9 cellular contexts compared by ENCODE assay signal in the genomic region with DNA sequence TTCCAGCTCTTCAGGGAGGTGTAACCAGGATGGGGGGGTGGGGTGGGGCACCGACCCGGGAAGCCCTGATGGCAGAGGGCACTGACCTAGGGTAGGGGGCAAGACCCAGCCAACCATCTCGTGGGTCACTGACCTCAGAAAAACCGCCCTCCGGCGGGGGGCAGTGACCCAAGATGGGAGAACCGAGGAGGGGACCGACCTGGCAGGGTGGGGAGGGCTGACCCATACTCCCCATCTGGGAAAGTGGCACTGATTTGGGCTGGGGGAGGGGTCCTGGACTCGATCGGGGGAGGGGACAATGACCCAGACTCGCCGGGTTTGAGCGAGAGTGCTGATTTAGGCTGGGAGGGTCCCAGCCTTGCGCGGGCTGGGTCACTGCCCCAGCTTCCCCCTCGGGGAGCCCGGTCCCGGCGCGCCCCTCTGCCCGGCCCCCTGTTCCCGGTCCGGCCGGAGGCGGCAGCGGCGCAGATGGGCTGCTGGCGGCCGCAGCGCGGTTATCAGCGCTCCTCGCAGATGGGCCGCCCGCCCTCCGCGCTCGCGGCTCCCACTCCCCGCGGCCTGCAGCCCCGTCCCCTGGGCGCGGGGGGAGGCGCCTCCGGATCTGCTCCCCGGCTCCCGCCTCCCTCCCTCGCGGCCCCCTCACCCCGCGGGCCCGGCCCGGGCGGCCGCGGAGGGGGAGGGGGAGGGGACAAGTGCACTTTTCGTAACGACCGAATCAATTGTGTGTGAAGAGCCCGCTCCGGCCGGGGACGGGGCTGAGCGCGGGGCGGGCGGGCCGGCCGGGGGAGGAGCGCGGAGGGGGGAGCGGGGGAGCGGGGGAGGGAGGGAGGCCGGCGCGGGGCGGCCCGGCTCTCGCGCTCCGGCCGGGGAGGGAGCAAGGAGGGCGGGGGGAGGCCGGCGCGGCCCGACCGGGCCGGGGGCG. TPM values are rescaled to one million over a fixed set of nuclear protein-coding genes. Genes with fewer than 3 reads are reported as not detected.
DNase-seq lines count a peak whose midpoint lies in the region; ATAC-seq, FAIRE-seq and TF ChIP-seq lines count a peak whose summit lies in the region.
"Had no signal": no experiment of that assay in that cellular context is flagged by ENCODE, and none has a peak within 500 bp of the region (broad histone marks: within the 10 kb centered on the region; RNA-seq: fewer than 3 reads in every experiment).

No MANE protein-coding gene starts in this region.

- no peak for TF ChIP-seq CTCF in cardiac muscle cell (IDR thresholded peaks at IDR 0.05; ENCODE audit: low read depth, low read length)
- no peak for TF ChIP-seq CTCF in WI38 (IDR thresholded peaks at IDR 0.05; ENCODE audit: low read depth, low read length)
- no peak for TF ChIP-seq CTCF in endodermal cell (conservative IDR thresholded peaks at IDR 0.05)

- peak overlapping the region; percentile 84 for H3K27ac ChIP-seq in cardiac muscle cell
- H3K27ac ChIP-seq in endodermal cell (ENCODE audit: low read depth, low read length): peak overlapping the region; percentile 63

- peaks cover 15% of the 10 kb centered on the region for H3K4me1 Mint-ChIP-seq in endodermal cell
- peaks cover 37 to 43% of the 10 kb centered on the region in 2 donors for H3K4me1 Mint-ChIP-seq in natural killer cell treated with Interleukin-12 subunit alpha and Interleukin-12 subunit beta and Interleukin-15 and Interleukin-18, amount 100 ng/mL, for 72 hours (ENCODE audit: low read depth in 2 of 2)

- 3% methylated on average over 12 to 67 of the region's 91 CpGs for WGBS in endodermal cell (ENCODE audit: insufficient coverage in 1 of 2, insufficient read length in 1 of 2), 2 experiments

- H3K27me3 ChIP-seq in cardiac muscle cell (peaks cover 14% of the 10 kb centered on the region), endodermal cell (ENCODE audit: control insufficient read depth, insufficient read depth, low read length, poor library complexity, severe bottlenecking) (peaks cover 25% of the 10 kb centered on the region)

- H3K9ac ChIP-seq in endodermal cell (ENCODE audit: extremely low read depth, low read length, poor library complexity, severe bottlenecking): peak overlapping the region; percentile 30

- FAIRE-seq in RCC 7860 (lab: Jason Lieb, UNC): no peak

- H3K9me3 ChIP-seq in cardiac muscle cell (ENCODE audit: low read depth) (no peaks in the 10 kb centered on the region), endodermal cell (ENCODE audit: control insufficient read depth, low read length) (no peaks in the 10 kb centered on the region)

- ATAC-seq in Right ventricle myocardium inferior: no peak
- peak; percentile 12 to 34 for ATAC-seq in natural killer cell treated with Interleukin-12 subunit alpha and Interleukin-12 subunit beta and Interleukin-15 and Interleukin-18, amount 100 ng/mL, for 72 hours
- ATAC-seq in GM18907 (IDR thresholded peaks at IDR 0.05; ENCODE audit: unreplicated experiment): no peak

- peak overlapping the region; percentile 98 for H3K4me3 ChIP-seq in cardiac muscle cell
- peak overlapping the region; percentile 68 for H3K4me3 ChIP-seq in WI38 (ENCODE audit: low read depth, low read length)
- H3K4me3 ChIP-seq in endodermal cell (ENCODE audit: low read length): peak overlapping the region; percentile 73

- no peaks in the 10 kb centered on the region for H3K9me3 Mint-ChIP-seq in endodermal cell
- H3K9me3 Mint-ChIP-seq in natural killer cell treated with Interleukin-12 subunit alpha and Interleukin-12 subunit beta and Interleukin-15 and Interleukin-18, amount 100 ng/mL, for 72 hours: no peaks in the 10 kb centered on the region
- H3K9me3 Mint-ChIP-seq: activated naive CD4-positive, alpha-beta T cell treated with anti-CD3 and anti-CD28 coated beads, Interleukin-2, amount 50 U/mL, for 72 hours had no signal

- DNase-seq in cardiac muscle cell (ENCODE audit: low read depth in 1 of 2, low spot score in 1 of 2) (peak; percentile 49 to 83), Right ventricle myocardium inferior (ENCODE audit: missing footprints) (no peak), endodermal cell (peak; percentile 84), NCI-H1436 treated with DMSO at 0.1 percent for 48 hours (lab: John Stamatoyannopoulos, UW) (no peak), RCC 7860 (ENCODE audit: low spot score) (no peak)
- DNase-seq in natural killer cell treated with Interleukin-12 subunit alpha and Interleukin-12 subunit beta and Interleukin-15 and Interleukin-18, amount 100 ng/mL, for 72 hours (ENCODE audit: low spot score): no peak

- peaks cover 22% of the 10 kb centered on the region for H3K4me1 ChIP-seq in cardiac muscle cell (ENCODE audit: low read depth)
- no peaks in the 10 kb centered on the region for H3K4me1 ChIP-seq in endodermal cell (ENCODE audit: control insufficient read depth, insufficient read depth, low read length)

- intact Hi-C loops in Right ventricle myocardium inferior (cut with DNase I): loop anchor here (5.0 kb wide), 1 partner anchor 56 kb away; no protein-coding TSS in a partner anchor

- no peaks in the 10 kb centered on the region for H3K36me3 Mint-ChIP-seq in endodermal cell (ENCODE audit: low read depth)
- H3K36me3 Mint-ChIP-seq in natural killer cell treated with Interleukin-12 subunit alpha and Interleukin-12 subunit beta and Interleukin-15 and Interleukin-18, amount 100 ng/mL, for 72 hours: no peaks in the 10 kb centered on the region
- H3K36me3 Mint-ChIP-seq: activated naive CD4-positive, alpha-beta T cell treated with anti-CD3 and anti-CD28 coated beads, Interleukin-2, amount 50 U/mL, for 72 hours had no signal

- H3K4me3 Mint-ChIP-seq in endodermal cell: peak overlapping the region; percentile 47
- H3K4me3 Mint-ChIP-seq in natural killer cell treated with Interleukin-12 subunit alpha and Interleukin-12 subunit beta and Interleukin-15 and Interleukin-18, amount 100 ng/mL, for 72 hours: peak overlapping the region; percentile 79

- peaks cover 40% of the 10 kb centered on the region for H3K27me3 Mint-ChIP-seq in endodermal cell (ENCODE audit: insufficient read depth)
- peaks cover 5 to 6% of the 10 kb centered on the region in 2 donors for H3K27me3 Mint-ChIP-seq in natural killer cell treated with Interleukin-12 subunit alpha and Interleukin-12 subunit beta and Interleukin-15 and Interleukin-18, amount 100 ng/mL, for 72 hours

- H3K36me3 ChIP-seq in cardiac muscle cell (no peaks in the 10 kb centered on the region), endodermal cell (ENCODE audit: control insufficient read depth, insufficient read depth, low read length) (no peaks in the 10 kb centered on the region)

- no peak overlapping the region for H3K27ac Mint-ChIP-seq in endodermal cell
- no peak overlapping the region for H3K27ac Mint-ChIP-seq in natural killer cell treated with Interleukin-12 subunit alpha and Interleukin-12 subunit beta and Interleukin-15 and Interleukin-18, amount 100 ng/mL, for 72 hours
- H3K27ac Mint-ChIP-seq: activated naive CD4-positive, alpha-beta T cell treated with anti-CD3 and anti-CD28 coated beads, Interleukin-2, amount 50 U/mL, for 72 hours had no signal

RNA-seq across cellular contexts. Expression of a gene that starts 2.2 kb away (rescaled TPM):
- 34.9 and 42.9 TPM in 2 replicates for total RNA-seq in cardiac muscle cell
- 24.6 and 29.9 TPM in 2 replicates for polyA plus RNA-seq in cardiac muscle cell
- total RNA-seq in Right ventricle myocardium inferior: 4.3 TPM
- total RNA-seq in endodermal cell: 10 to 100 TPM; 39.6 to 50.7 TPM
- polyA plus RNA-seq in endodermal cell (2013, experiment 1 of 2): 44.8 TPM
- 45.4 TPM for polyA plus RNA-seq in endodermal cell (2013, experiment 2 of 2)
- total RNA-seq in natural killer cell treated with Interleukin-12 subunit alpha and Interleukin-12 subunit beta and Interleukin-15 and Interleukin-18, amount 100 ng/mL, for 72 hours: 10 to 100 TPM; 20.0 to 20.1 TPM

Comparison
In these comparisons a context has a peak if more than half of its experiments do, and no peak if none do; other contexts are left out.
1. DNase-seq: peak in cardiac muscle cell (2 of 2) and endodermal cell (single experiment); none in Right ventricle myocardium inferior (single experiment), natural killer cell treated with Interleukin-12 subunit alpha and Interleukin-12 subunit beta and Interleukin-15 and Interleukin-18, amount 100 ng/mL, for 72 hours (single experiment), NCI-H1436 treated with DMSO at 0.1 percent for 48 hours (single experiment) and RCC 7860 (single experiment).
2. ATAC-seq: peak in natural killer cell treated with Interleukin-12 subunit alpha and Interleukin-12 subunit beta and Interleukin-15 and Interleukin-18, amount 100 ng/mL, for 72 hours (2 of 2); none in Right ventricle myocardium inferior (single experiment) and GM18907 (single experiment).
3. Peak in every context shown above with its lines, with median percentiles within 50 percentile points of each other: H3K4me3 ChIP-seq.